In the genomic region with DNA sequence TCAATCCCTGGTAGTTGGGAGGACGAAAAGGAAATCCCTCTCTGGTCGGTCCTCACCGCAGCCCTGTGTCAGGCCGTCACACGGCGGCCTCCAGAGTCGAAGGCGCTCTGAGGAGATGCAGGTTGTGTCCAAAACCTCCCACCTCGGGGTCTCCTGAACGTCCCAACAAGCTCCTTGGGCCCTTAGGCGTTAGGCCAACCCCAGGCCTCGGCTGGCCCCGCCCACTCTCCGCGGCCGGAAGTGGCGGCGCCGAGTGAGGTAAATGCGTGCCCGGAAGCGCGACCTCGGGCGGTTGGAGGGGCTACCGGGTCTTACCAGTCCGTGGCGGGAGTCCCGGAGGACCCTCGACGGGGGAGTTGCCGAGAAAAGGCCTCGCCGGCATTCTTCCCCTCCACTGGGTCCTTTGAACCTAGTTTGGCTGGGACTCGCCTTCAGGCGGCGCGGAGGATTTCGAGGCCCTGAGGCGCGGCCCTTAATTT, we compare ENCODE assay signal across 31 cellular contexts. TPM values are rescaled to one million over a fixed set of nuclear protein-coding genes. Genes with fewer than 3 reads are reported as not detected.
"Had no signal": no experiment of that assay in that cellular context is flagged by ENCODE, and none has a peak within 500 bp of the region (broad histone marks: within the 10 kb centered on the region; RNA-seq: fewer than 3 reads in every experiment).

A gene with protein sequence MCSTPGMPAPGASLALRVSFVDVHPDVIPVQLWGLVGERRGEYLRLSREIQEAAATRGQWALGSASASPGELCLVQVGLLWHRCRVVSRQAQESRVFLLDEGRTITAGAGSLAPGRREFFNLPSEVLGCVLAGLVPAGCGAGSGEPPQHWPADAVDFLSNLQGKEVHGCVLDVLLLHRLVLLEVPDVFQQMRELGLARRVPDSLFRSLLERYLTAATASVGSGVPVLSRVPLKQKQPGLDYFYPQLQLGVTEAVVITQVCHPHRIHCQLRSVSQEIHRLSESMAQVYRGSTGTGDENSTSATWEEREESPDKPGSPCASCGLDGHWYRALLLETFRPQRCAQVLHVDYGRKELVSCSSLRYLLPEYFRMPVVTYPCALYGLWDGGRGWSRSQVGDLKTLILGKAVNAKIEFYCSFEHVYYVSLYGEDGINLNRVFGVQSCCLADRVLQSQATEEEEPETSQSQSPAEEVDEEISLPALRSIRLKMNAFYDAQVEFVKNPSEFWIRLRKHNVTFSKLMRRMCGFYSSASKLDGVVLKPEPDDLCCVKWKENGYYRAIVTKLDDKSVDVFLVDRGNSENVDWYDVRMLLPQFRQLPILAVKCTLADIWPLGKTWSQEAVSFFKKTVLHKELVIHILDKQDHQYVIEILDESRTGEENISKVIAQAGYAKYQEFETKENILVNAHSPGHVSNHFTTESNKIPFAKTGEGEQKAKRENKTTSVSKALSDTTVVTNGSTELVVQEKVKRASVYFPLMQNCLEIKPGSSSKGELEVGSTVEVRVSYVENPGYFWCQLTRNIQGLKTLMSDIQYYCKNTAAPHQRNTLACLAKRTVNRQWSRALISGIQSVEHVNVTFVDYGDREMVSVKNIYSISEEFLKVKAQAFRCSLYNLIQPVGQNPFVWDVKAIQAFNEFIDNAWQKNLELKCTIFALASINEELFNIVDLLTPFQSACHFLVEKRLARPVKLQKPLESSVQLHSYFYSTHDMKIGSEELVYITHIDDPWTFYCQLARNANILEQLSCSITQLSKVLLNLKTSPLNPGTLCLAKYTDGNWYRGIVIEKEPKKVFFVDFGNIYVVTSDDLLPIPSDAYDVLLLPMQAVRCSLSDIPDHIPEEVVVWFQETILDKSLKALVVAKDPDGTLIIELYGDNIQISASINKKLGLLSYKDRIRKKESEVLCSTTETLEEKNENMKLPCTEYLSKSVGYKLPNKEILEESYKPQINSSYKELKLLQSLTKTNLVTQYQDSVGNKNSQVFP (N-terminal part only) (plus strand): TSS at position 267 of the 479 bp plus-strand sequence. CDS start 244 bp downstream, outside the sequence.

- ATAC-seq: activated naive CD4-positive, alpha-beta T cell treated with anti-CD3 and anti-CD28 coated beads, Interleukin-2, amount 50 U/mL, for 72 hours; activated T-cell treated with anti-CD3 and anti-CD28 coated beads, Interleukin-2, amount 50 U/mL, for 72 hours; effector memory CD8-positive, alpha-beta T cell; gastrocnemius medialis; stimulated activated memory B cell treated with anti-CD40 and anti-IgM and Interleukin-4, amounts not matched to agents 10 μg/mL and 1 μg/mL and 100 μg/mL, for 72 hours; stimulated activated naive CD8-positive, alpha-beta T cell treated with anti-CD3 and anti-CD28 coated beads, Interleukin-15, amount 100 ng/mL, for 72 hours had no signal

- H3K36me3 ChIP-seq: cardiac muscle cell, gastrocnemius medialis, sigmoid colon, thyroid gland, upper lobe of left lung had no signal

- H3K27me3 ChIP-seq: cardiac muscle cell, gastrocnemius medialis, hepatocyte, sigmoid colon, thyroid gland, upper lobe of left lung had no signal

- H3K4me3 Mint-ChIP-seq: activated T-cell treated with anti-CD3 and anti-CD28 coated beads, Interleukin-2, amount 50 U/mL, for 72 hours; brain; effector memory CD8-positive, alpha-beta T cell; natural killer cell treated with Interleukin-12 subunit alpha and Interleukin-12 subunit beta and Interleukin-15 and Interleukin-18, amount 100 ng/mL, for 72 hours; stimulated activated memory B cell treated with anti-CD40 and anti-IgM and Interleukin-4, amounts not matched to agents 10 μg/mL and 1 μg/mL and 100 μg/mL, for 72 hours; stimulated activated naive CD8-positive, alpha-beta T cell treated with anti-CD3 and anti-CD28 coated beads, Interleukin-15, amount 100 ng/mL, for 72 hours; T-helper 1 cell treated with Interleukin-12 subunit alpha and Interleukin-12 subunit beta and Interleukin-4 antibody, amounts not matched to agents 30 μg/mL and 1 μg/mL, for 36 hours had no signal

- H3K4me1 ChIP-seq: gastrocnemius medialis, sigmoid colon, thyroid gland, upper lobe of left lung had no signal

- H3K4me1 Mint-ChIP-seq: stimulated activated memory B cell treated with anti-CD40 and anti-IgM and Interleukin-4, amounts not matched to agents 10 μg/mL and 1 μg/mL and 100 μg/mL, for 72 hours; stimulated activated naive CD8-positive, alpha-beta T cell treated with anti-CD3 and anti-CD28 coated beads, Interleukin-15, amount 100 ng/mL, for 72 hours had no signal

- H3K9me3 ChIP-seq: gastrocnemius medialis, sigmoid colon, thyroid gland, upper lobe of left lung had no signal

- H3K9me3 Mint-ChIP-seq: activated naive CD4-positive, alpha-beta T cell treated with anti-CD3 and anti-CD28 coated beads, Interleukin-2, amount 50 U/mL, for 72 hours; activated T-cell treated with anti-CD3 and anti-CD28 coated beads, Interleukin-2, amount 50 U/mL, for 72 hours; brain; effector memory CD8-positive, alpha-beta T cell; natural killer cell treated with Interleukin-12 subunit alpha and Interleukin-12 subunit beta and Interleukin-15 and Interleukin-18, amount 100 ng/mL, for 72 hours; stimulated activated memory B cell treated with anti-CD40 and anti-IgM and Interleukin-4, amounts not matched to agents 10 μg/mL and 1 μg/mL and 100 μg/mL, for 72 hours; stimulated activated naive CD8-positive, alpha-beta T cell treated with anti-CD3 and anti-CD28 coated beads, Interleukin-15, amount 100 ng/mL, for 72 hours; T-helper 1 cell treated with Interleukin-12 subunit alpha and Interleukin-12 subunit beta and Interleukin-4 antibody, amounts not matched to agents 30 μg/mL and 1 μg/mL, for 36 hours had no signal

- DNase-seq: activated CD4-positive, alpha-beta T cell treated with anti-CD3 and anti-CD28 coated beads for 4 hours; activated CD4-positive, alpha-beta T cell treated with anti-CD3 and anti-CD28 coated beads, Interleukin-2, amount 50 U/mL, for 4 hours; activated naive CD4-positive, alpha-beta T cell; activated T-cell treated with anti-CD3 and anti-CD28 coated beads for 4 hours; activated T-cell treated with anti-CD3 and anti-CD28 coated beads, Interleukin-2, amount 50 U/mL, for 72 hours; anterior cingulate cortex; cortex of kidney; effector memory CD8-positive, alpha-beta T cell; erythroblast; gastrocnemius medialis; mesendoderm; sigmoid colon; stimulated activated CD4-positive, alpha-beta T cell treated with anti-CD3 and anti-CD28 coated beads, Interleukin-1b, Interleukin-23, amount 100 ng/mL, for 48 hours; stimulated activated CD4-positive, alpha-beta T cell treated with anti-CD3 and anti-CD28 coated beads, Interleukin-4, amount 100 ng/mL, for 4 hours; stimulated activated CD8-positive, alpha-beta memory T cell treated with anti-CD3 and anti-CD28 coated beads, Interleukin-4, amount 100 ng/mL, for 48 hours; stimulated activated naive CD8-positive, alpha-beta T cell treated with anti-CD3 and anti-CD28 coated beads, Interleukin-15, amount 100 ng/mL, for 72 hours; substantia nigra; T-helper 9 cell; thyroid gland had no signal

- H3K4me3 ChIP-seq: cardiac muscle cell, gastrocnemius medialis, hepatocyte, lung, sigmoid colon, smooth muscle cell, thyroid gland, upper lobe of left lung had no signal

- H3K27ac Mint-ChIP-seq: activated naive CD4-positive, alpha-beta T cell treated with anti-CD3 and anti-CD28 coated beads, Interleukin-2, amount 50 U/mL, for 72 hours; activated T-cell treated with anti-CD3 and anti-CD28 coated beads, Interleukin-2, amount 50 U/mL, for 72 hours; brain; effector memory CD8-positive, alpha-beta T cell; natural killer cell treated with Interleukin-12 subunit alpha and Interleukin-12 subunit beta and Interleukin-15 and Interleukin-18, amount 100 ng/mL, for 72 hours; stimulated activated memory B cell treated with anti-CD40 and anti-IgM and Interleukin-4, amounts not matched to agents 10 μg/mL and 1 μg/mL and 100 μg/mL, for 72 hours; stimulated activated naive CD8-positive, alpha-beta T cell treated with anti-CD3 and anti-CD28 coated beads, Interleukin-15, amount 100 ng/mL, for 72 hours; T-helper 1 cell treated with Interleukin-12 subunit alpha and Interleukin-12 subunit beta and Interleukin-4 antibody, amounts not matched to agents 30 μg/mL and 1 μg/mL, for 36 hours had no signal

- H3K27me3 Mint-ChIP-seq: stimulated activated memory B cell treated with anti-CD40 and anti-IgM and Interleukin-4, amounts not matched to agents 10 μg/mL and 1 μg/mL and 100 μg/mL, for 72 hours had no signal

- H3K36me3 Mint-ChIP-seq: activated naive CD4-positive, alpha-beta T cell treated with anti-CD3 and anti-CD28 coated beads, Interleukin-2, amount 50 U/mL, for 72 hours; brain; natural killer cell treated with Interleukin-12 subunit alpha and Interleukin-12 subunit beta and Interleukin-15 and Interleukin-18, amount 100 ng/mL, for 72 hours; stimulated activated memory B cell treated with anti-CD40 and anti-IgM and Interleukin-4, amounts not matched to agents 10 μg/mL and 1 μg/mL and 100 μg/mL, for 72 hours had no signal

- H3K27ac ChIP-seq: cardiac muscle cell, gastrocnemius medialis, hepatocyte, sigmoid colon, thyroid gland, upper lobe of left lung, VCaP had no signal

RNA-seq across cellular contexts. Expression of the gene that starts here (rescaled TPM):
- total RNA-seq: activated naive CD4-positive, alpha-beta T cell treated with anti-CD3 and anti-CD28 coated beads, Interleukin-2, amount 50 U/mL, for 72 hours; activated T-cell treated with anti-CD3 and anti-CD28 coated beads, Interleukin-2, amount 50 U/mL, for 72 hours; mononuclear cell; natural killer cell treated with Interleukin-12 subunit alpha and Interleukin-12 subunit beta and Interleukin-15 and Interleukin-18, amount 100 ng/mL, for 72 hours had no signal
- polyA plus RNA-seq: smooth muscle cell had no signal
